8 cellular contexts compared by ENCODE assay signal in the genomic region with DNA sequence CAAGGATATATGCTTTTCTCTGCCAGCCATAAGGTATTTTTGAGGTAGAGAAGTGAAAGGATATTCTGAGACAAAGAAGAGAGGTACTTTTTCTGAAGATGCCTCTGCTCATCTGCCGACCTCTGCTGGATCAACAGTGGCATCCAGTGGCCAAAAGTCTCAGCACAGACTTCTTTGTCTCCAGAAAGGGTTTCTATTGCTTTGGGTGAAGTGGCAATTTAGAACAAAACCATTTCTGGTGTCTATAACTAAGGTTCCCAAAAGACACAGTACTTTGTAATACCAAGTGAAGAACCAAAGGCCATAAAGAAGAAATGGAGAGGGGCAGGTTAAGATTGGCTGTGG.
DNase-seq lines count a peak whose midpoint lies in the region; ATAC-seq and TF ChIP-seq lines count a peak whose summit lies in the region.

No MANE protein-coding gene starts in this region.

- H3K27me3 Mint-ChIP-seq in stimulated activated memory B cell treated with anti-CD40 and anti-IgM and Interleukin-4, amounts not matched to agents 10 μg/mL and 1 μg/mL and 100 μg/mL, for 72 hours = no peaks in the 10 kb centered on the region

- peak; percentile 11 for DNase-seq in activated naive CD4-positive, alpha-beta T cell treated with Interleukin-2 at 50 U/mL for 16 hours
- no peak for DNase-seq in activated naive CD4-positive, alpha-beta T cell treated with anti-CD3 and anti-CD28 coated beads, Interleukin-2, amount 50 U/mL, for 16 hours
- DNase-seq in NCI-H2171 treated with DMSO at 0.1 percent for 48 hours (lab: John Stamatoyannopoulos, UW) = peak; percentile 57
- peak; percentile 47 for DNase-seq in brain microvascular endothelial cell
- DNase-seq in midbrain (lab: John Stamatoyannopoulos, UW) = peak; percentile 55
- no peak for DNase-seq in posterior vena cava (ENCODE audit: low spot score)
- no peak for DNase-seq in NOMO-1 treated with DMSO at 0.1 percent for 48 hours (lab: John Stamatoyannopoulos, UW; ENCODE audit: unreplicated experiment)

- H3K9me3 Mint-ChIP-seq in stimulated activated memory B cell treated with anti-CD40 and anti-IgM and Interleukin-4, amounts not matched to agents 10 μg/mL and 1 μg/mL and 100 μg/mL, for 72 hours = no peaks in the 10 kb centered on the region

- intact Hi-C loops in posterior vena cava (cut with DNase I) = no loop called here

- H3K27ac ChIP-seq in brain microvascular endothelial cell = no peak overlapping the region

- TF ChIP-seq CTCF in brain microvascular endothelial cell (IDR thresholded peaks at IDR 0.05; ENCODE audit: low read depth, low read length, missing control alignments) = peak; percentile 71

- H3K4me3 Mint-ChIP-seq in stimulated activated memory B cell treated with anti-CD40 and anti-IgM and Interleukin-4, amounts not matched to agents 10 μg/mL and 1 μg/mL and 100 μg/mL, for 72 hours = no peak overlapping the region

- in situ Hi-C loops in brain microvascular endothelial cell (cut with HindIII; ENCODE audit: low pct_ligation_motif_present, low sequenced_read_pairs) = no loop called here

- no peaks in the 10 kb centered on the region for H3K27me3 ChIP-seq in brain microvascular endothelial cell (replicated peaks)

- no peak overlapping the region for H3K27ac Mint-ChIP-seq in stimulated activated memory B cell treated with anti-CD40 and anti-IgM and Interleukin-4, amounts not matched to agents 10 μg/mL and 1 μg/mL and 100 μg/mL, for 72 hours

- no peaks in the 10 kb centered on the region for H3K4me1 Mint-ChIP-seq in stimulated activated memory B cell treated with anti-CD40 and anti-IgM and Interleukin-4, amounts not matched to agents 10 μg/mL and 1 μg/mL and 100 μg/mL, for 72 hours

- no peak for ATAC-seq in stimulated activated memory B cell treated with anti-CD40 and anti-IgM and Interleukin-4, amounts not matched to agents 10 μg/mL and 1 μg/mL and 100 μg/mL, for 72 hours

- H3K4me3 ChIP-seq in brain microvascular endothelial cell (ENCODE audit: low read depth, low read length) = no peak overlapping the region

- peaks cover 45% of the 10 kb centered on the region for H3K36me3 Mint-ChIP-seq in stimulated activated memory B cell treated with anti-CD40 and anti-IgM and Interleukin-4, amounts not matched to agents 10 μg/mL and 1 μg/mL and 100 μg/mL, for 72 hours

- H3K36me3 ChIP-seq in brain microvascular endothelial cell (replicated peaks) = peaks cover 16% of the 10 kb centered on the region

Comparison
In these comparisons a context has a peak if more than half of its experiments do, and no peak if none do; other contexts are left out.
1. DNase-seq: peak in activated naive CD4-positive, alpha-beta T cell treated with Interleukin-2 at 50 U/mL for 16 hours (single experiment), NCI-H2171 treated with DMSO at 0.1 percent for 48 hours (single experiment), brain microvascular endothelial cell (single experiment) and midbrain (single experiment); none in activated naive CD4-positive, alpha-beta T cell treated with anti-CD3 and anti-CD28 coated beads, Interleukin-2, amount 50 U/mL, for 16 hours (single experiment), posterior vena cava (single experiment) and NOMO-1 treated with DMSO at 0.1 percent for 48 hours (single experiment).